In the genomic region with DNA sequence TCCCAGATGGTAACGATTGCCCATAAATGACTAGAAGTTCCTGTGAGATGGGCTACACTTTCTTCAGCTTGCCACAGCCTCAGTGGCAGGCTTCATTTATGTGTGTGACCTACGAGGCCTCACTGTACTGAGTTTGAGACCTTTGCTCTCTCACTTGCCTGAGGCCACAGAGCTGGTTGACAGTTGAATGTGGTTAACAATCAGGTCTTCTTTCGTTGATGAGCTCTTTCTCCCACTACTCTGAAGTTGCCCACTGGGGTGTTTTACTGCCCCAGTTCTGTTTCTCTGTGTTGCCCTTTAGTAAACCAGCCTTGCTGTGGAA, we compare ENCODE assay signal across 1 cellular context.
TF ChIP-seq lines count a peak whose summit lies in the region.

No MANE protein-coding gene starts in this region.

TF ChIP-seq in HepG2, 621 proteins besides CTCF, POLR2A, EP300 and RAD21:
- TF ChIP-seq KLF9 (CRISPR knock-in tag; IDR thresholded peaks at IDR 0.05; ENCODE audit: low read depth): no peak
- TF ChIP-seq, protein P1, sequence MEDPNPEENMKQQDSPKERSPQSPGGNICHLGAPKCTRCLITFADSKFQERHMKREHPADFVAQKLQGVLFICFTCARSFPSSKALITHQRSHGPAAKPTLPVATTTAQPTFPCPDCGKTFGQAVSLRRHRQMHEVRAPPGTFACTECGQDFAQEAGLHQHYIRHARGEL (CRISPR knock-in tag; IDR thresholded peaks at IDR 0.05): no peak
- TF ChIP-seq, protein P2, sequence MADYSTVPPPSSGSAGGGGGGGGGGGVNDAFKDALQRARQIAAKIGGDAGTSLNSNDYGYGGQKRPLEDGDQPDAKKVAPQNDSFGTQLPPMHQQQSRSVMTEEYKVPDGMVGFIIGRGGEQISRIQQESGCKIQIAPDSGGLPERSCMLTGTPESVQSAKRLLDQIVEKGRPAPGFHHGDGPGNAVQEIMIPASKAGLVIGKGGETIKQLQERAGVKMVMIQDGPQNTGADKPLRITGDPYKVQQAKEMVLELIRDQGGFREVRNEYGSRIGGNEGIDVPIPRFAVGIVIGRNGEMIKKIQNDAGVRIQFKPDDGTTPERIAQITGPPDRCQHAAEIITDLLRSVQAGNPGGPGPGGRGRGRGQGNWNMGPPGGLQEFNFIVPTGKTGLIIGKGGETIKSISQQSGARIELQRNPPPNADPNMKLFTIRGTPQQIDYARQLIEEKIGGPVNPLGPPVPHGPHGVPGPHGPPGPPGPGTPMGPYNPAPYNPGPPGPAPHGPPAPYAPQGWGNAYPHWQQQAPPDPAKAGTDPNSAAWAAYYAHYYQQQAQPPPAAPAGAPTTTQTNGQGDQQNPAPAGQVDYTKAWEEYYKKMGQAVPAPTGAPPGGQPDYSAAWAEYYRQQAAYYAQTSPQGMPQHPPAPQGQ (CRISPR knock-in tag; IDR thresholded peaks at IDR 0.05; ENCODE audit: borderline replicate concordance): no peak
- TF ChIP-seq CC2D1A (CRISPR knock-in tag; IDR thresholded peaks at IDR 0.05): no peak
- TF ChIP-seq, protein P3, sequence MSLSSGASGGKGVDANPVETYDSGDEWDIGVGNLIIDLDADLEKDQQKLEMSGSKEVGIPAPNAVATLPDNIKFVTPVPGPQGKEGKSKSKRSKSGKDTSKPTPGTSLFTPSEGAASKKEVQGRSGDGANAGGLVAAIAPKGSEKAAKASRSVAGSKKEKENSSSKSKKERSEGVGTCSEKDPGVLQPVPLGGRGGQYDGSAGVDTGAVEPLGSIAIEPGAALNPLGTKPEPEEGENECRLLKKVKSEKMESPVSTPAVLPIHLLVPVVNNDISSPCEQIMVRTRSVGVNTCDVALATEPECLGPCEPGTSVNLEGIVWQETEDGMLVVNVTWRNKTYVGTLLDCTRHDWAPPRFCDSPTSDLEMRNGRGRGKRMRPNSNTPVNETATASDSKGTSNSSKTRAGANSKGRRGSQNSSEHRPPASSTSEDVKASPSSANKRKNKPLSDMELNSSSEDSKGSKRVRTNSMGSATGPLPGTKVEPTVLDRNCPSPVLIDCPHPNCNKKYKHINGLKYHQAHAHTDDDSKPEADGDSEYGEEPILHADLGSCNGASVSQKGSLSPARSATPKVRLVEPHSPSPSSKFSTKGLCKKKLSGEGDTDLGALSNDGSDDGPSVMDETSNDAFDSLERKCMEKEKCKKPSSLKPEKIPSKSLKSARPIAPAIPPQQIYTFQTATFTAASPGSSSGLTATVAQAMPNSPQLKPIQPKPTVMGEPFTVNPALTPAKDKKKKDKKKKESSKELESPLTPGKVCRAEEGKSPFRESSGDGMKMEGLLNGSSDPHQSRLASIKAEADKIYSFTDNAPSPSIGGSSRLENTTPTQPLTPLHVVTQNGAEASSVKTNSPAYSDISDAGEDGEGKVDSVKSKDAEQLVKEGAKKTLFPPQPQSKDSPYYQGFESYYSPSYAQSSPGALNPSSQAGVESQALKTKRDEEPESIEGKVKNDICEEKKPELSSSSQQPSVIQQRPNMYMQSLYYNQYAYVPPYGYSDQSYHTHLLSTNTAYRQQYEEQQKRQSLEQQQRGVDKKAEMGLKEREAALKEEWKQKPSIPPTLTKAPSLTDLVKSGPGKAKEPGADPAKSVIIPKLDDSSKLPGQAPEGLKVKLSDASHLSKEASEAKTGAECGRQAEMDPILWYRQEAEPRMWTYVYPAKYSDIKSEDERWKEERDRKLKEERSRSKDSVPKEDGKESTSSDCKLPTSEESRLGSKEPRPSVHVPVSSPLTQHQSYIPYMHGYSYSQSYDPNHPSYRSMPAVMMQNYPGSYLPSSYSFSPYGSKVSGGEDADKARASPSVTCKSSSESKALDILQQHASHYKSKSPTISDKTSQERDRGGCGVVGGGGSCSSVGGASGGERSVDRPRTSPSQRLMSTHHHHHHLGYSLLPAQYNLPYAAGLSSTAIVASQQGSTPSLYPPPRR (CRISPR knock-in tag; IDR thresholded peaks at IDR 0.05; ENCODE audit: borderline replicate concordance): no peak
- no peak for TF ChIP-seq NCOA5 (CRISPR knock-in tag; IDR thresholded peaks at IDR 0.05)
- no peak for TF ChIP-seq FOSL1 (CRISPR knock-in tag; IDR thresholded peaks at IDR 0.05; ENCODE audit: borderline replicate concordance)
- TF ChIP-seq TBL1XR1 (IDR thresholded peaks at IDR 0.05; ENCODE audit: borderline replicate concordance, low read length, partially characterized antibody): no peak
- TF ChIP-seq, protein P4, sequence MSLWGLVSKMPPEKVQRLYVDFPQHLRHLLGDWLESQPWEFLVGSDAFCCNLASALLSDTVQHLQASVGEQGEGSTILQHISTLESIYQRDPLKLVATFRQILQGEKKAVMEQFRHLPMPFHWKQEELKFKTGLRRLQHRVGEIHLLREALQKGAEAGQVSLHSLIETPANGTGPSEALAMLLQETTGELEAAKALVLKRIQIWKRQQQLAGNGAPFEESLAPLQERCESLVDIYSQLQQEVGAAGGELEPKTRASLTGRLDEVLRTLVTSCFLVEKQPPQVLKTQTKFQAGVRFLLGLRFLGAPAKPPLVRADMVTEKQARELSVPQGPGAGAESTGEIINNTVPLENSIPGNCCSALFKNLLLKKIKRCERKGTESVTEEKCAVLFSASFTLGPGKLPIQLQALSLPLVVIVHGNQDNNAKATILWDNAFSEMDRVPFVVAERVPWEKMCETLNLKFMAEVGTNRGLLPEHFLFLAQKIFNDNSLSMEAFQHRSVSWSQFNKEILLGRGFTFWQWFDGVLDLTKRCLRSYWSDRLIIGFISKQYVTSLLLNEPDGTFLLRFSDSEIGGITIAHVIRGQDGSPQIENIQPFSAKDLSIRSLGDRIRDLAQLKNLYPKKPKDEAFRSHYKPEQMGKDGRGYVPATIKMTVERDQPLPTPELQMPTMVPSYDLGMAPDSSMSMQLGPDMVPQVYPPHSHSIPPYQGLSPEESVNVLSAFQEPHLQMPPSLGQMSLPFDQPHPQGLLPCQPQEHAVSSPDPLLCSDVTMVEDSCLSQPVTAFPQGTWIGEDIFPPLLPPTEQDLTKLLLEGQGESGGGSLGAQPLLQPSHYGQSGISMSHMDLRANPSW (CRISPR knock-in tag; IDR thresholded peaks at IDR 0.05; ENCODE audit: borderline replicate concordance): no peak
- no peak for TF ChIP-seq ATF1 (CRISPR knock-in tag; IDR thresholded peaks at IDR 0.05)
- no peak for TF ChIP-seq MEIS1 (CRISPR knock-in tag; IDR thresholded peaks at IDR 0.05; ENCODE audit: borderline replicate concordance)
- no peak for TF ChIP-seq ZNF816 (CRISPR knock-in tag; IDR thresholded peaks at IDR 0.05; ENCODE audit: borderline replicate concordance)
- TF ChIP-seq ZNF292 (CRISPR knock-in tag; IDR thresholded peaks at IDR 0.05; ENCODE audit: borderline replicate concordance, low read depth): 0 out of 2 replicates have a peak, but pooled peaks have one; percentile 32
- peak; percentile 55 for TF ChIP-seq HNF4G (IDR thresholded peaks at IDR 0.05; ENCODE audit: borderline replicate concordance, low read depth, low read length)
- no peak for TF ChIP-seq HNF4G (CRISPR knock-in tag; IDR thresholded peaks at IDR 0.05; ENCODE audit: borderline replicate concordance, low read depth)
- no peak for TF ChIP-seq NR1H2 (CRISPR knock-in tag; IDR thresholded peaks at IDR 0.05; ENCODE audit: borderline replicate concordance, low read depth)
- no peak for TF ChIP-seq ZNF75D (CRISPR knock-in tag; IDR thresholded peaks at IDR 0.05; ENCODE audit: borderline replicate concordance)
- TF ChIP-seq, protein P5, sequence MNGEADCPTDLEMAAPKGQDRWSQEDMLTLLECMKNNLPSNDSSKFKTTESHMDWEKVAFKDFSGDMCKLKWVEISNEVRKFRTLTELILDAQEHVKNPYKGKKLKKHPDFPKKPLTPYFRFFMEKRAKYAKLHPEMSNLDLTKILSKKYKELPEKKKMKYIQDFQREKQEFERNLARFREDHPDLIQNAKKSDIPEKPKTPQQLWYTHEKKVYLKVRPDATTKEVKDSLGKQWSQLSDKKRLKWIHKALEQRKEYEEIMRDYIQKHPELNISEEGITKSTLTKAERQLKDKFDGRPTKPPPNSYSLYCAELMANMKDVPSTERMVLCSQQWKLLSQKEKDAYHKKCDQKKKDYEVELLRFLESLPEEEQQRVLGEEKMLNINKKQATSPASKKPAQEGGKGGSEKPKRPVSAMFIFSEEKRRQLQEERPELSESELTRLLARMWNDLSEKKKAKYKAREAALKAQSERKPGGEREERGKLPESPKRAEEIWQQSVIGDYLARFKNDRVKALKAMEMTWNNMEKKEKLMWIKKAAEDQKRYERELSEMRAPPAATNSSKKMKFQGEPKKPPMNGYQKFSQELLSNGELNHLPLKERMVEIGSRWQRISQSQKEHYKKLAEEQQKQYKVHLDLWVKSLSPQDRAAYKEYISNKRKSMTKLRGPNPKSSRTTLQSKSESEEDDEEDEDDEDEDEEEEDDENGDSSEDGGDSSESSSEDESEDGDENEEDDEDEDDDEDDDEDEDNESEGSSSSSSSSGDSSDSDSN (CRISPR knock-in tag; IDR thresholded peaks at IDR 0.05): no peak
- no peak for TF ChIP-seq PCBP2 (optimal IDR thresholded peaks at IDR 0.05; ENCODE audit: low read depth, low read length, poor library complexity, severe bottlenecking)
- TF ChIP-seq CHD4 (IDR thresholded peaks at IDR 0.05; ENCODE audit: borderline replicate concordance, low read length): no peak
- peak; percentile 20; the same call in 1 of the 2 replicates for TF ChIP-seq SALL1 (CRISPR knock-in tag; IDR thresholded peaks at IDR 0.05)
- TF ChIP-seq, protein P6, sequence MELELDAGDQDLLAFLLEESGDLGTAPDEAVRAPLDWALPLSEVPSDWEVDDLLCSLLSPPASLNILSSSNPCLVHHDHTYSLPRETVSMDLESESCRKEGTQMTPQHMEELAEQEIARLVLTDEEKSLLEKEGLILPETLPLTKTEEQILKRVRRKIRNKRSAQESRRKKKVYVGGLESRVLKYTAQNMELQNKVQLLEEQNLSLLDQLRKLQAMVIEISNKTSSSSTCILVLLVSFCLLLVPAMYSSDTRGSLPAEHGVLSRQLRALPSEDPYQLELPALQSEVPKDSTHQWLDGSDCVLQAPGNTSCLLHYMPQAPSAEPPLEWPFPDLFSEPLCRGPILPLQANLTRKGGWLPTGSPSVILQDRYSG (CRISPR knock-in tag; IDR thresholded peaks at IDR 0.05): no peak
- TF ChIP-seq GATAD1 (CRISPR knock-in tag; IDR thresholded peaks at IDR 0.05): no peak
- no peak for TF ChIP-seq TSC22D2 (CRISPR knock-in tag; IDR thresholded peaks at IDR 0.05; ENCODE audit: borderline replicate concordance)
- no peak for TF ChIP-seq SMC3 (IDR thresholded peaks at IDR 0.05; ENCODE audit: low read length)
- TF ChIP-seq ZIK1 (CRISPR knock-in tag; IDR thresholded peaks at IDR 0.05; ENCODE audit: borderline replicate concordance, low read depth): no peak
- TF ChIP-seq, protein P7, sequence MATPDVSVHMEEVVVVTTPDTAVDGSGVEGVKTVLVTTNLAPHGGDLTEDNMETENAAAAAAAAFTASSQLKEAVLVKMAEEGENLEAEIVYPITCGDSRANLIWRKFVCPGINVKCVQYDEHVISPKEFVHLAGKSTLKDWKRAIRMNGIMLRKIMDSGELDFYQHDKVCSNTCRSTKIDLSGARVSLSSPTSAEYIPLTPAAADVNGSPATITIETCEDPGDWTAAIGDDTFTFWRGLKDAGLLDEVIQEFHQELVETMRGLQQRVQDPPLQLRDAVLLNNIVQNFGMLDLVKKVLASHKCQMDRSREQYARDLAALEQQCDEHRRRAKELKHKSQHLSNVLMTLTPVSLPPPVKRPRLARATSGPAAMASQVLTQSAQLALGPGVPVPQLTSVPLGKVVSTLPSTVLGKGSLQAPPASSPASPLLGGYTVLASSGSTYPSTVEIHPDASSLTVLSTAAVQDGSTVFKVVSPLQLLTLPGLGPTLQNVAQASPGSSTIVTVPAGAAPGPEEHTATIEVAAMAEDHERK (CRISPR knock-in tag; IDR thresholded peaks at IDR 0.05; ENCODE audit: low read depth): no peak
- peak; percentile 54; the same call in 1 of the 2 replicates for TF ChIP-seq ZFX (CRISPR knock-in tag; IDR thresholded peaks at IDR 0.05; ENCODE audit: low read depth)
- TF ChIP-seq, protein P8, sequence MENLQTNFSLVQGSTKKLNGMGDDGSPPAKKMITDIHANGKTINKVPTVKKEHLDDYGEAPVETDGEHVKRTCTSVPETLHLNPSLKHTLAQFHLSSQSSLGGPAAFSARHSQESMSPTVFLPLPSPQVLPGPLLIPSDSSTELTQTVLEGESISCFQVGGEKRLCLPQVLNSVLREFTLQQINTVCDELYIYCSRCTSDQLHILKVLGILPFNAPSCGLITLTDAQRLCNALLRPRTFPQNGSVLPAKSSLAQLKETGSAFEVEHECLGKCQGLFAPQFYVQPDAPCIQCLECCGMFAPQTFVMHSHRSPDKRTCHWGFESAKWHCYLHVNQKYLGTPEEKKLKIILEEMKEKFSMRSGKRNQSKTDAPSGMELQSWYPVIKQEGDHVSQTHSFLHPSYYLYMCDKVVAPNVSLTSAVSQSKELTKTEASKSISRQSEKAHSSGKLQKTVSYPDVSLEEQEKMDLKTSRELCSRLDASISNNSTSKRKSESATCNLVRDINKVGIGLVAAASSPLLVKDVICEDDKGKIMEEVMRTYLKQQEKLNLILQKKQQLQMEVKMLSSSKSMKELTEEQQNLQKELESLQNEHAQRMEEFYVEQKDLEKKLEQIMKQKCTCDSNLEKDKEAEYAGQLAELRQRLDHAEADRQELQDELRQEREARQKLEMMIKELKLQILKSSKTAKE (CRISPR knock-in tag; IDR thresholded peaks at IDR 0.05; ENCODE audit: borderline replicate concordance): no peak
- no peak for TF ChIP-seq ZZZ3 (CRISPR knock-in tag; IDR thresholded peaks at IDR 0.05; ENCODE audit: borderline replicate concordance)
- no peak for TF ChIP-seq ESRRA (CRISPR knock-in tag; IDR thresholded peaks at IDR 0.05; ENCODE audit: low read depth)
- no peak for TF ChIP-seq SNRNP70 (IDR thresholded peaks at IDR 0.05; ENCODE audit: low read depth, low read length)
- TF ChIP-seq PHF20 (CRISPR knock-in tag; IDR thresholded peaks at IDR 0.05): no peak
- peak; percentile 27; the same call in 1 of the 2 replicates for TF ChIP-seq ZFY (CRISPR knock-in tag; IDR thresholded peaks at IDR 0.05)
- no peak for TF ChIP-seq MATR3 (CRISPR knock-in tag; IDR thresholded peaks at IDR 0.05)
- no peak for TF ChIP-seq KDM4B (CRISPR knock-in tag; IDR thresholded peaks at IDR 0.05)
- TF ChIP-seq HNF4A (CRISPR knock-in tag; IDR thresholded peaks at IDR 0.05): peak; percentile 61; the same call in 1 of the 2 replicates
